2 cellular contexts compared by ENCODE assay signal in the genomic region with DNA sequence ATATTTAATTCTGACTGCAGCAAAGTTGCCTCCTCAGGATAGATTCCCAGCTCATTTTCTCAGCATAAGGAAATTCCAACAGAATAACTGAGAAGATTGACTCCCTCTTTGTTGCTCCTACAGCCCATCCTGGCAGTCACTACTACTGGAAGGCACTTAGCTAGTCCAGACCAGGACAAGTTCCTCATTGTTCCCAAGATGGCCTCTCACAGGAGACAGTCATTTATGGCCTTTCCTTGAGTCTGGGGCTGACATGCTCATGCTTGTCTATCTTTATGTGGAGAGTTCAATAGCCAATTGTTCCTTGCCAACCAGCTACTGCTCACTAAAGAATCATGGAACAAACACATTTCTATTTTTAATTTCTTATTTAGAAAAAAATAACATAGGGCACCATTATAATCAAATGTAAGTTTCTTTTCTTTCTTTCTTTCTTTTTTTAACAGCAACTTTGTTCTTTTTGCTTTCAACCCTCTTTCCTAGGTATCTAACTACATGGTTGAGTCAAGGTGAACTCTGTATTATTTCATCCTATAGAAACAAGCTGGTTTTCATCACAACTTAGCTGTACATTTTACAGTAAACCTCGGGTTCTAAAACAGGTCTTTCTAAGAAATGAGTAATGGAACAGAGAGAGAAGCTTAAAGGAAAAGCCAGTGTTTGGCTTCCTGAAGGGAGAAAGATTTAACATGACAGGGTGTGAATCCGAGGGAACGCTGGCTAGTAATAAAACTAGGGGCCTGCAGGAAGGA.
TF ChIP-seq lines count a peak whose summit lies in the region.

No MANE protein-coding gene starts in this region.

TF ChIP-seq in H1, 55 proteins besides CTCF, POLR2A, EP300 and RAD21:
- TF ChIP-seq GABPA (IDR thresholded peaks at IDR 0.05; ENCODE audit: borderline replicate concordance, insufficient read depth, low read length) (no peak), PHF8 (conservative IDR thresholded peaks at IDR 0.05; ENCODE audit: low read depth, low read length) (no peak), SIX5 (IDR thresholded peaks at IDR 0.05; ENCODE audit: low read depth, low read length) (no peak), RFX5 (IDR thresholded peaks at IDR 0.05; ENCODE audit: borderline replicate concordance, low read depth, low read length) (no peak), CHD7 (IDR thresholded peaks at IDR 0.05; ENCODE audit: insufficient replicate concordance, low read length) (no peak), CHD1 (IDR thresholded peaks at IDR 0.05; ENCODE audit: low read depth, low read length) (no peak), YY1 (IDR thresholded peaks at IDR 0.05; ENCODE audit: low read depth, low read length) (no peak), NANOG (IDR thresholded peaks at IDR 0.05; ENCODE audit: insufficient read depth, low read depth, low read length, poor library complexity, severe bottlenecking) (no peak), SUZ12 (IDR thresholded peaks at IDR 0.05; ENCODE audit: low read length) (no peak), JUND (IDR thresholded peaks at IDR 0.05; ENCODE audit: low read length) (no peak), FOSL1 (IDR thresholded peaks at IDR 0.05; ENCODE audit: insufficient read depth, low read depth, low read length) (no peak)
- TF ChIP-seq, protein P1, sequence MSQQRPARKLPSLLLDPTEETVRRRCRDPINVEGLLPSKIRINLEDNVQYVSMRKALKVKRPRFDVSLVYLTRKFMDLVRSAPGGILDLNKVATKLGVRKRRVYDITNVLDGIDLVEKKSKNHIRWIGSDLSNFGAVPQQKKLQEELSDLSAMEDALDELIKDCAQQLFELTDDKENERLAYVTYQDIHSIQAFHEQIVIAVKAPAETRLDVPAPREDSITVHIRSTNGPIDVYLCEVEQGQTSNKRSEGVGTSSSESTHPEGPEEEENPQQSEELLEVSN (IDR thresholded peaks at IDR 0.05), result no peak
TF ChIP-seq in H1: peak in this region for 0.

TF ChIP-seq in HEK293T, 16 proteins besides CTCF, POLR2A, EP300 and RAD21:
- TF ChIP-seq FOXM1 (IDR thresholded peaks at IDR 0.05; ENCODE audit: borderline replicate concordance) (no peak), FOXA1 (IDR thresholded peaks at IDR 0.05) (no peak), SUZ12 (IDR thresholded peaks at IDR 0.05) (no peak), L3MBTL2 (conservative IDR thresholded peaks at IDR 0.05) (no peak)
